In the genomic region with DNA sequence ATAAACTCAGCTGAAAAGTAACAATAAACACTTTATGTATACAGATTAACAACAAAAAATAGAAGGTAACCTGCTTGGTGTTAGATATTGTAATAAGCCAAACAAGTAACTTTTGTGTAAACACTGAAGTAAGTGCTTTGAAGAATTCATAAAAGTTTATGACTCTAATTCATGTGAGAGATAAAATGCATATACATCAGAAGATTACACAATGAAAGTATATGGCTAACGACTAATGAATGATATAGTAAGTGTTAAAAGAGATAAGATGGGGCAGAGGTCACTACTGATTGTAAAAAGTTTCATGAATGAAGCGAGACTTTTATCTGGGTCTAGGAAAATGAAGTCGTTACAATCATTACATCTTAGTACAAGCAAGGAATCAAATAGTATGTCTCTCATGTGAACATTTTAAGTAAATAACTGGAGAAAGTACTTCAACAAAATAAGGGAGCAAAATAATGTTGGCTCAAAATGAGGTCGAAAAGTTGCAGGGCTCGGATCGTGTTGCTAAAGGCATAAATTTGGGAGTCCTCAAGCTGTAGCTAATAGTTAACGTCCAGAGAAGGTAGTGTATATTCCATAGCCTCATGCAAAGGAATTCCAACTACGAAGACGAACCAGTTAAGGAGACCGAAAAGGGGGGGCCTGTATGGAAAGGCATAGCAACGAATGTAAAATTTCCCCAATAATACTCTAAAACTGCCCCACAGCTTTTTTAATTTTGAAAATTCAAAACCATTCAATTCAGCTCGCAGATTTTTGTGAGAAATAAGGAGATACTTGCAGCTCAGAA, we compare ENCODE assay signal across 8 cellular contexts. TPM values are rescaled to one million over a fixed set of nuclear protein-coding genes. Genes with fewer than 3 reads are reported as not detected.
DNase-seq lines count a peak whose midpoint lies in the region; ATAC-seq, FAIRE-seq and TF ChIP-seq lines count a peak whose summit lies in the region.

No MANE protein-coding gene starts in this region.

- ATAC-seq in Panc1 (no peak), GM19023 (IDR thresholded peaks at IDR 0.05; ENCODE audit: unreplicated experiment) (no peak), sciatic nerve (no peak), HG02938 (IDR thresholded peaks at IDR 0.05; ENCODE audit: unreplicated experiment) (no peak)

- H3K4me3 ChIP-seq in Panc1 (ENCODE audit: low read depth in 2 of 2, low read length in 2 of 2) (peak overlapping the region; percentile 73 to 94), endothelial cell of umbilical vein (replicated peaks in 1 of 3; ENCODE audit: insufficient read depth in 1 of 3, low read depth in 1 of 3, low read length in 3 of 3) (peak overlapping the region; percentile 65 to 92 (median 90)), neutrophil (ENCODE audit: low read depth in 1 of 2, low read length in 1 of 2) (peak overlapping the region; percentile 74 to 90)

- peak overlapping the region; percentile 96 for H2AFZ ChIP-seq in endothelial cell of umbilical vein (ENCODE audit: low read depth, low read length)

- H3K27ac ChIP-seq in Panc1 (ENCODE audit: low read length) (peak overlapping the region; percentile 93), endothelial cell of umbilical vein (ENCODE audit: insufficient read depth, low read depth, low read length) (peak overlapping the region; percentile 92), neutrophil (peak overlapping the region; percentile 92)

- intact Hi-C loops in Panc1 (cut with micrococcal nuclease; ENCODE audit: unreplicated experiment), result no loop called here
- intact Hi-C loops in endothelial cell of umbilical vein (cut with micrococcal nuclease), result loop anchor here (2.0 to 5.0 kb wide), 2 partner anchors 717 to 827 kb away; a partner anchor contains a TSS
- intact Hi-C loops in sciatic nerve (cut with DNase I), result no loop called here

- H3K79me2 ChIP-seq in endothelial cell of umbilical vein (ENCODE audit: control insufficient read depth, insufficient read depth, low read length), result peaks cover 13% of the 10 kb centered on the region

- H3K36me3 ChIP-seq in ES-I3 (ENCODE audit: insufficient read depth, low read length) (peaks cover 5% of the 10 kb centered on the region; the same call in 1 of the 2 replicates), Panc1 (ENCODE audit: control insufficient read depth, insufficient read depth, low read length) (peaks cover 19% of the 10 kb centered on the region), endothelial cell of umbilical vein (ENCODE audit: control insufficient read depth in 2 of 2, extremely low read depth in 1 of 2, insufficient read depth in 2 of 2, low read length in 2 of 2) (no peaks in the 10 kb centered on the region), neutrophil (no peaks in the 10 kb centered on the region)

- peak overlapping the region; percentile 82 for H3K9ac ChIP-seq in ES-I3 (ENCODE audit: low read depth, low read length)
- peak overlapping the region; percentile 96 for H3K9ac ChIP-seq in endothelial cell of umbilical vein (replicated peaks; ENCODE audit: extremely low read depth, insufficient read depth, low read length)

- CTCF ChIA-PET in Panc1 (lab: Charles Lee) (no interaction called here), endothelial cell of umbilical vein (lab: Charles Lee) (interaction anchor here (0.9 kb wide), 1 partner anchor 44 kb away, joined by 3 read pairs; no protein-coding TSS in a partner anchor)

- no peaks in the 10 kb centered on the region for H3K9me3 ChIP-seq in ES-I3 (ENCODE audit: control insufficient read depth, insufficient read depth, low read length)
- H3K9me3 ChIP-seq in Panc1 (ENCODE audit: control insufficient read depth, insufficient read depth, low read depth, low read length), result no peaks in the 10 kb centered on the region
- no peaks in the 10 kb centered on the region for H3K9me3 ChIP-seq in endothelial cell of umbilical vein (replicated peaks; ENCODE audit: control insufficient read depth, insufficient read depth, low read length)
- H3K9me3 ChIP-seq in neutrophil, result no peaks in the 10 kb centered on the region

- TSS peak; percentile 88 for BruUV-seq in Panc1 (replicated peaks; lab: Mats Ljungman, UMichigan)
- BruUV-seq in endothelial cell of umbilical vein (replicated peaks; lab: Mats Ljungman, UMichigan), result TSS peak; percentile 53

- no peaks in the 10 kb centered on the region for H4K20me1 ChIP-seq in endothelial cell of umbilical vein (replicated peaks; ENCODE audit: control insufficient read depth, extremely low read depth, insufficient read depth, low read length)

- DNase-seq in Panc1 (ENCODE audit: low read depth, low spot score) (no peak), endothelial cell of umbilical vein (ENCODE audit: low read depth, low spot score) (peak; percentile 16), sciatic nerve (ENCODE audit: low spot score) (no peak), COR-L47 (lab: John Stamatoyannopoulos, UW) (no peak)

- H3K4me2 ChIP-seq in endothelial cell of umbilical vein (ENCODE audit: insufficient read depth, low read length), result peak overlapping the region; percentile 94

- in situ Hi-C loops in Panc1 (cut with HindIII; ENCODE audit: low pct_unique_long_range_greater_than_20kb, low sequenced_read_pairs), result no loop called here

- H3K27me3 ChIP-seq in Panc1 (ENCODE audit: control insufficient read depth, insufficient read depth, low read length) (no peaks in the 10 kb centered on the region), endothelial cell of umbilical vein (ENCODE audit: control insufficient read depth in 2 of 2, insufficient read depth in 2 of 2, low read length in 2 of 2) (no peaks in the 10 kb centered on the region), neutrophil (no peaks in the 10 kb centered on the region)

- no peak for TF ChIP-seq CTCF in Panc1 (IDR thresholded peaks at IDR 0.05)
- no peak for TF ChIP-seq CTCF in endothelial cell of umbilical vein (IDR thresholded peaks at IDR 0.05; ENCODE audit: extremely low read depth in 1 of 2, insufficient read depth in 1 of 2, low read depth in 1 of 2, low read length in 2 of 2)
- TF ChIP-seq CTCF in neutrophil (IDR thresholded peaks at IDR 0.05), result no peak

- POLR2A ChIA-PET in Panc1 (lab: Charles Lee) (no interaction called here), endothelial cell of umbilical vein (lab: Charles Lee) (no interaction called here)

- dilution Hi-C loops in endothelial cell of umbilical vein (cut with MboI; ENCODE audit: extremely low pct_ligation_motif_present, low sequenced_read_pairs), result no loop called here

- no peak for TF ChIP-seq POLR2A in endothelial cell of umbilical vein (IDR thresholded peaks at IDR 0.05; ENCODE audit: low read depth, low read length)

- H3K9me1 ChIP-seq in endothelial cell of umbilical vein (replicated peaks; ENCODE audit: control insufficient read depth, extremely low read depth, insufficient read depth, low read length), result no peaks in the 10 kb centered on the region

- no peak for FAIRE-seq in endothelial cell of umbilical vein (lab: Jason Lieb, UNC)

- H3K4me1 ChIP-seq in ES-I3 (ENCODE audit: insufficient read depth, low read length), result peaks cover 9% of the 10 kb centered on the region; the same call in 1 of the 2 replicates
- H3K4me1 ChIP-seq in Panc1 (ENCODE audit: control insufficient read depth, insufficient read depth, low read length), result peaks cover 19% of the 10 kb centered on the region
- peaks cover 21% of the 10 kb centered on the region for H3K4me1 ChIP-seq in endothelial cell of umbilical vein (ENCODE audit: control insufficient read depth, extremely low read depth, insufficient read depth, low read length)
- H3K4me1 ChIP-seq in neutrophil (ENCODE audit: control insufficient read depth in 1 of 2, insufficient read depth in 1 of 2, low read depth in 1 of 2, low read length in 1 of 2), result peaks cover 36 to 60% of the 10 kb centered on the region in 2 experiments

TF ChIP-seq in endothelial cell of umbilical vein, 7 proteins besides CTCF, POLR2A, EP300 and RAD21:
- TF ChIP-seq, protein P1, sequence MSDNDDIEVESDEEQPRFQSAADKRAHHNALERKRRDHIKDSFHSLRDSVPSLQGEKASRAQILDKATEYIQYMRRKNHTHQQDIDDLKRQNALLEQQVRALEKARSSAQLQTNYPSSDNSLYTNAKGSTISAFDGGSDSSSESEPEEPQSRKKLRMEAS (IDR thresholded peaks at IDR 0.05; ENCODE audit: insufficient read depth, insufficient read length), result no peak
- TF ChIP-seq MYC (IDR thresholded peaks at IDR 0.05; ENCODE audit: low read depth, low read length) (no peak), FOS (IDR thresholded peaks at IDR 0.05; ENCODE audit: borderline replicate concordance, insufficient read depth, low read length) (no peak), GATA2 (IDR thresholded peaks at IDR 0.05; ENCODE audit: insufficient read depth, insufficient read length, low read depth, low read length) (no peak), POLR2AphosphoS5 (IDR thresholded peaks at IDR 0.05; ENCODE audit: insufficient read depth, low read depth, low read length) (no peak), EZH2 (IDR thresholded peaks at IDR 0.05; ENCODE audit: borderline replicate concordance, low read depth, low read length, severe bottlenecking) (no peak), JUN (IDR thresholded peaks at IDR 0.05; ENCODE audit: borderline replicate concordance, insufficient read depth, insufficient read length, low read depth) (no peak)

RNA-seq across cellular contexts. Expression of a gene that starts 1.0 kb away (rescaled TPM):
- total RNA-seq in Panc1 (2021; ENCODE audit: unreplicated experiment) (220 TPM), endothelial cell of umbilical vein (127 and 135 TPM in 2 replicates), sciatic nerve (91.7 TPM)
- polyA plus RNA-seq in Panc1 (2012; ENCODE audit: insufficient read length), result 164 TPM
- polyA plus RNA-seq in endothelial cell of umbilical vein, result 48.1 and 59.9 TPM in 2 replicates
- 56.7 and 58.5 TPM in 2 replicates for polyA plus RNA-seq in endothelial cell of umbilical vein (2011; cell fraction: cytosol; rRNA removed)
- 58.4 and 85.4 TPM in 2 replicates for polyA plus RNA-seq in endothelial cell of umbilical vein (2011; cell fraction: nucleus; rRNA removed)
- 62.6 and 85.4 TPM in 2 replicates for polyA plus RNA-seq in endothelial cell of umbilical vein (2012)
- 7.7 and 10.1 TPM in 2 replicates for polyA minus RNA-seq in endothelial cell of umbilical vein
- polyA minus RNA-seq in endothelial cell of umbilical vein (2011; cell fraction: cytosol; rRNA and poly(A)+ RNA removed), result 88.5 TPM
- polyA minus RNA-seq in endothelial cell of umbilical vein (2011; cell fraction: nucleus; rRNA and poly(A)+ RNA removed), result 12.9 and 14.8 TPM in 2 replicates
